ENCODE assay signal across 13 cellular contexts in genomic region chr16:52597772-52598483, GRCh38.
A peak's percentile ranks its signal among the peaks of the same experiment; 100 is the strongest.
DNase-seq lines count a peak whose midpoint lies in the region; ATAC-seq and TF ChIP-seq lines count a peak whose summit lies in the region.
"Had no signal": no experiment of that assay in that cellular context is flagged by ENCODE, and none has a peak within 500 bp of the region (broad histone marks: within the 10 kb centered on the region; RNA-seq: fewer than 3 reads in every experiment).

No MANE protein-coding gene starts in this region.

- intact Hi-C loops in posterior cingulate gyrus (cut with DNase I) = no loop called here

- H3K4me1 Mint-ChIP-seq in nephron progenitor cell = no peaks in the 10 kb centered on the region

- no peak overlapping the region for H3K4me3 ChIP-seq in iPS-20b (ENCODE audit: low read length)

- ATAC-seq in GM19351 (IDR thresholded peaks at IDR 0.05; ENCODE audit: unreplicated experiment) = no peak

- DNase-seq in COLO668 (lab: John Stamatoyannopoulos, UW; ENCODE audit: unreplicated experiment) = peak; percentile 76
- DNase-seq in NCI-H128 (lab: John Stamatoyannopoulos, UW; ENCODE audit: unreplicated experiment) = peak; percentile 68
- peak; percentile 92 for DNase-seq in NCI-H69 (lab: John Stamatoyannopoulos, UW)
- DNase-seq in posterior cingulate gyrus = no peak
- no peak for DNase-seq in nephron progenitor cell
- DNase-seq in SKM-1 (lab: John Stamatoyannopoulos, UW; ENCODE audit: unreplicated experiment) = no peak
- DNase-seq: mammary epithelial cell, NCI-H1694, SIG-M5, WERI-Rb-1 had no signal

- peak overlapping the region; percentile 79 for H3K27ac ChIP-seq in iPS-20b (ENCODE audit: low read length)
- H3K27ac ChIP-seq: parathyroid adenoma, WERI-Rb-1 had no signal

- peak overlapping the region; percentile 52; the same call in 1 of the 2 replicates for H3K9ac ChIP-seq in iPS-20b (ENCODE audit: low read depth, low read length)
- H3K9ac ChIP-seq: parathyroid adenoma had no signal

- peaks cover 4% of the 10 kb centered on the region; the same call in 1 of the 2 replicates for H3K4me1 ChIP-seq in iPS-20b (ENCODE audit: insufficient read depth, low read length)
- H3K4me1 ChIP-seq: parathyroid adenoma had no signal

- no peaks in the 10 kb centered on the region for H3K9me3 ChIP-seq in iPS-20b (ENCODE audit: insufficient read depth, low read depth, low read length)

- H3K36me3 ChIP-seq in iPS-20b (ENCODE audit: insufficient read depth, low read depth, low read length) = no peaks in the 10 kb centered on the region
- H3K36me3 ChIP-seq: WERI-Rb-1 had no signal

- H3K36me3 Mint-ChIP-seq in nephron progenitor cell (ENCODE audit: low read depth) = no peaks in the 10 kb centered on the region

- TF ChIP-seq CTCF in nephron progenitor cell (IDR thresholded peaks at IDR 0.05) = no peak

- H3K27ac Mint-ChIP-seq in nephron progenitor cell = no peak overlapping the region

- H3K9me3 Mint-ChIP-seq in nephron progenitor cell = peaks cover 3% of the 10 kb centered on the region

- H3K4me3 Mint-ChIP-seq in nephron progenitor cell = no peak overlapping the region

- H3K27me3 Mint-ChIP-seq in nephron progenitor cell (ENCODE audit: low read depth, poor library complexity) = peaks cover 14% of the 10 kb centered on the region

- H3K27me3 ChIP-seq in iPS-20b (ENCODE audit: insufficient read depth, low read length) = no peaks in the 10 kb centered on the region

Comparison
In these comparisons a context has a peak if more than half of its experiments do, and no peak if none do; other contexts are left out.
1. DNase-seq: peak in COLO668 (single experiment), NCI-H128 (single experiment) and NCI-H69 (single experiment); none in posterior cingulate gyrus (0 of 10), nephron progenitor cell (single experiment) and SKM-1 (single experiment).